9 cellular contexts compared by ENCODE assay signal in the genomic region with DNA sequence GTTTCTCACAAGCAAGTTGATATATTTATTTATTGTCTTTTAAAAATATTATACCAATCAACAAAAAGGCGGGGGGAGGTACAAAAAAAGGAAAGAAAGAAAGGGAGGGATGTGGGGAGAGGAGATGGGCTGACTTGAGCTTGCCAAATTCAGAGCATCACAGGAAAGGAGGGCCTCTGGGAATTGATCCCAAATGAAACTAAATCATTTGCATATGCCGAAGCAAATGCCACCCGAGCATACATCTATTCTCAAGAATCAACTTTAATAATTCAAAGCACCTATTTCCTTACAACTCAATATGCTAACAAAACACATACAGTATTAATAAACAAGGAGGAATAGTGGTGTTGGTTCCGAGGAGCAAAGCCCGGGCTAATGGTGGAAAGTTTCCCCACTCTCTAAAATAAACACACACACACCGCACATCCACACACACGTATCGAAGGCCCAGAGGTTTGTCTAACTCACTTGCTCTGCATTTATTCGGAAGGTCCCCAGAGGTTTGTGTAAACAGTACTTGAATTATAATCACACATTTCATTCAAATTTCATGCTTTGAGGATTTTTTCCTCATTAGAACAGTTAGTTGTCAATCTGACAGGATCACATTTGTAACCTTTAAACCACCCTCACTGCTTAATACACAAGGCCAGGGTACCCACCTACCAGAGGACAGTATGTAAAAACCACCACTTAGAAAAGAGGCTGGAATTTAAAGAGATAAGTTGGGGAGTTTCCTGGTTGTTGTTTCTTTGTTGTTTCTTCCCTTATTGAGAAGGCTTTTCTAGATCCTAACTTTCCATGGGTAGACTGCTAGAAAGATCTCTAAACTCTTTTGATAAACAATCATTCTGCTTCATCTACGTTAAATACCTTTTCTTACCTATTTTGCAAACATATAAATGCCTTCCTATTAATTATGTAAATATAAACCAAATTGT.
DNase-seq lines count a peak whose midpoint lies in the region; ATAC-seq and TF ChIP-seq lines count a peak whose summit lies in the region.
"Had no signal": no experiment of that assay in that cellular context is flagged by ENCODE, and none has a peak within 500 bp of the region (broad histone marks: within the 10 kb centered on the region; RNA-seq: fewer than 3 reads in every experiment).

No MANE protein-coding gene starts in this region.

- H3K27ac ChIP-seq in esophagus muscularis mucosa (replicated peaks in 1 of 4) (peak overlapping the region; percentile 88 to 94 (median 91)), gastrocnemius medialis (peak overlapping the region; percentile 93 to 95 (median 94))

- H3K4me1 ChIP-seq in esophagus muscularis mucosa (peaks cover 26 to 43% (median 32%) of the 10 kb centered on the region in 4 donors), gastrocnemius medialis (peaks cover 50 to 54% of the 10 kb centered on the region in 2 donors)

- H3K9me3 ChIP-seq in esophagus muscularis mucosa, result no peaks in the 10 kb centered on the region
- no peaks in the 10 kb centered on the region for H3K9me3 ChIP-seq in gastrocnemius medialis

- no peak for TF ChIP-seq EP300 in esophagus muscularis mucosa (IDR thresholded peaks at IDR 0.05)

- in situ Hi-C loops in gastrocnemius medialis (cut with MboI; ENCODE audit: low sequenced_read_pairs in 4 of 4), result loop anchor here (5.0 to 25.0 kb wide), 6 partner anchors 76 to 261 kb away; partner anchors contain the start of gene TCF4 (in 3 of the 4)

- H3K4me3 ChIP-seq in GM12865 (ENCODE audit: low read depth, low read length), result peak overlapping the region; percentile 85
- H3K4me3 ChIP-seq in esophagus muscularis mucosa, result peak overlapping the region; percentile 60 to 77 (median 65)
- H3K4me3 ChIP-seq in gastrocnemius medialis, result peak overlapping the region; percentile 57 to 82 (median 73)

- 46% methylated on average over 10 of the region's 10 CpGs for WGBS in esophagus muscularis mucosa

- no peak for TF ChIP-seq POLR2A in esophagus muscularis mucosa (IDR thresholded peaks at IDR 0.05; ENCODE audit: low read depth)
- no peak for TF ChIP-seq POLR2A in gastrocnemius medialis (IDR thresholded peaks at IDR 0.05)

- ATAC-seq in gastrocnemius medialis (no peak), GM21786 (IDR thresholded peaks at IDR 0.05; ENCODE audit: unreplicated experiment) (no peak), GM19395 (IDR thresholded peaks at IDR 0.05; ENCODE audit: unreplicated experiment) (no peak), HG03460 (IDR thresholded peaks at IDR 0.05; ENCODE audit: unreplicated experiment) (no peak)

- no peak for DNase-seq in GM12865 (ENCODE audit: low read depth)
- peak; percentile 78 to 84 for DNase-seq in NCI-H526 (lab: John Stamatoyannopoulos, UW)
- DNase-seq in esophagus muscularis mucosa (ENCODE audit: extremely low spot score), result no peak
- DNase-seq in gastrocnemius medialis, result no peak
- DNase-seq in activated CD4-positive, CD25-positive, alpha-beta regulatory T cell treated with anti-CD3 and anti-CD28 coated beads, Interleukin-2, amount 50 U/mL, for 72 hours, result no peak
- DNase-seq: NCI-H187 treated with DMSO at 0.1 percent for 48 hours had no signal

- H3K36me3 ChIP-seq in esophagus muscularis mucosa (no peaks in the 10 kb centered on the region), gastrocnemius medialis (no peaks in the 10 kb centered on the region)

- intact Hi-C loops in esophagus muscularis mucosa (cut with DNase I), result loop anchor here (5.0 to 10.0 kb wide), 3 partner anchors 81 to 261 kb away; partner anchors contain the start of gene TCF4
- intact Hi-C loops in gastrocnemius medialis (cut with DNase I; ENCODE audit: low total_unique reads), result loop anchor here (2.0 to 5.0 kb wide), 4 partner anchors 71 to 459 kb away; partner anchors contain the start of gene TCF4

- no peaks in the 10 kb centered on the region for H3K27me3 ChIP-seq in esophagus muscularis mucosa
- no peaks in the 10 kb centered on the region for H3K27me3 ChIP-seq in gastrocnemius medialis

- no peak for TF ChIP-seq CTCF in GM12865 (IDR thresholded peaks at IDR 0.05; ENCODE audit: insufficient read depth, low read depth, low read length, missing control alignments)
- TF ChIP-seq CTCF in esophagus muscularis mucosa (IDR thresholded peaks at IDR 0.05), result no peak
- TF ChIP-seq CTCF in gastrocnemius medialis (IDR thresholded peaks at IDR 0.05 in 4 of 5, conservative IDR thresholded peaks at IDR 0.05 in 1 of 5), result no peak

Comparison
In these comparisons a context has a peak if more than half of its experiments do, and no peak if none do; other contexts are left out.
1. DNase-seq: peak in NCI-H526 (2 of 2); none in GM12865 (single experiment), esophagus muscularis mucosa (single experiment), gastrocnemius medialis (0 of 2) and activated CD4-positive, CD25-positive, alpha-beta regulatory T cell treated with anti-CD3 and anti-CD28 coated beads, Interleukin-2, amount 50 U/mL, for 72 hours (single experiment).
2. Peak in every context shown above with its lines, with median percentiles within 50 percentile points of each other: H3K4me3 ChIP-seq.